ENCODE assay signal across 9 cellular contexts in genomic region chr7:47513741-47514241, GRCh38.
DNase-seq lines count a peak whose midpoint lies in the region; ATAC-seq, FAIRE-seq and TF ChIP-seq lines count a peak whose summit lies in the region.
"Had no signal": no experiment of that assay in that cellular context is flagged by ENCODE, and none has a peak within 500 bp of the region (broad histone marks: within the 10 kb centered on the region; RNA-seq: fewer than 3 reads in every experiment).

No MANE protein-coding gene starts in this region.

- H3K4me2 ChIP-seq in GM23338 (no peak overlapping the region), hepatocyte (peak overlapping the region; percentile 42)

- H3F3A ChIP-seq in GM23338 (replicated peaks; ENCODE audit: low read depth), result no peaks in the 10 kb centered on the region

- 0 out of 3 replicates have a peak, but pooled peaks have one; percentile 31 for ATAC-seq in GM23338
- ATAC-seq in HG03439 (IDR thresholded peaks at IDR 0.05; ENCODE audit: unreplicated experiment), result no peak
- ATAC-seq in GM21423 (IDR thresholded peaks at IDR 0.05; ENCODE audit: unreplicated experiment), result no peak
- no peak for ATAC-seq in activated T-cell treated with anti-CD3 and anti-CD28 coated beads, Interleukin-2, amount 50 U/mL, for 4 hours

- H3K27ac Mint-ChIP-seq in GM23338, result no peak overlapping the region

- H3K79me2 ChIP-seq in GM23338 (replicated peaks; ENCODE audit: insufficient read depth) (peaks cover 25% of the 10 kb centered on the region), hepatocyte (peaks cover 92% of the 10 kb centered on the region)

- H3K9me3 ChIP-seq in adrenal gland (replicated peaks in 1 of 3), result no peaks in the 10 kb centered on the region
- H3K9me3 ChIP-seq in hepatocyte (ENCODE audit: low read depth), result no peaks in the 10 kb centered on the region
- H3K9me3 ChIP-seq in small intestine (ENCODE audit: control insufficient read depth, low read depth), result no peaks in the 10 kb centered on the region

- TF ChIP-seq CTCF in GM23338 (conservative IDR thresholded peaks at IDR 0.05; ENCODE audit: low read depth in 2 of 2), result no peak
- no peak for TF ChIP-seq CTCF in adrenal gland (IDR thresholded peaks at IDR 0.05)
- no peak for TF ChIP-seq CTCF in hepatocyte (IDR thresholded peaks at IDR 0.05; ENCODE audit: poor library complexity)

- no peak overlapping the region for H3K27ac ChIP-seq in GM23338 (ENCODE audit: low read depth)
- H3K27ac ChIP-seq in adrenal gland, result peak overlapping the region in 4 of 5 donors; percentile 64 to 81 (median 76)
- peak overlapping the region; percentile 82 for H3K27ac ChIP-seq in hepatocyte
- H3K27ac ChIP-seq in small intestine (ENCODE audit: low read depth in 1 of 2, low read length in 1 of 2), result peak overlapping the region in 1 of 2 donors; percentile 27

- H3K27me3 ChIP-seq in GM23338 (ENCODE audit: insufficient read depth) (no peaks in the 10 kb centered on the region), adrenal gland (no peaks in the 10 kb centered on the region), hepatocyte (no peaks in the 10 kb centered on the region), small intestine (ENCODE audit: control insufficient read depth in 2 of 2, insufficient read depth in 2 of 2, low read length in 2 of 2) (no peaks in the 10 kb centered on the region)

- H3K4me1 ChIP-seq in GM23338 (ENCODE audit: insufficient read depth), result no peaks in the 10 kb centered on the region
- H3K4me1 ChIP-seq in adrenal gland (replicated peaks in 1 of 2), result peaks cover 26 to 51% of the 10 kb centered on the region in 2 donors
- peaks cover 38% of the 10 kb centered on the region for H3K4me1 ChIP-seq in hepatocyte (ENCODE audit: insufficient read depth)
- H3K4me1 ChIP-seq in small intestine (ENCODE audit: control insufficient read depth in 2 of 2, insufficient read depth in 1 of 2, low read depth in 1 of 2, low read length in 1 of 2), result peaks cover 2% of the 10 kb centered on the region in 2 donors

- intact Hi-C loops in adrenal gland (cut with DNase I), result no loop called here

- no peak overlapping the region for H3K4me3 ChIP-seq in GM23338
- no peak overlapping the region for H3K4me3 ChIP-seq in adrenal gland
- H3K4me3 ChIP-seq in hepatocyte, result no peak overlapping the region
- H3K4me3 ChIP-seq in small intestine (ENCODE audit: low read depth in 1 of 2, low read length in 2 of 2), result no peak overlapping the region

- DNase-seq in GM23338 (ENCODE audit: low spot score) (no peak), adrenal gland (peak in 6 of 7 donors; percentile 37 to 77 (median 58)), hepatocyte (ENCODE audit: low spot score) (peak; percentile 74), small intestine (peak; percentile 21), NCI-H82 (lab: John Stamatoyannopoulos, UW) (no peak)
- no peak for DNase-seq in activated T-cell treated with anti-CD3 and anti-CD28 coated beads, Interleukin-2, amount 50 U/mL, for 4 hours
- DNase-seq: NCI-H2029 treated with DMSO at 0.1 percent for 48 hours had no signal

- peaks cover 7% of the 10 kb centered on the region; the same call in 2 of the 3 replicates for H3K4me1 Mint-ChIP-seq in GM23338
- no peaks in the 10 kb centered on the region for H3K4me1 Mint-ChIP-seq in activated T-cell treated with anti-CD3 and anti-CD28 coated beads, Interleukin-2, amount 50 U/mL, for 4 hours (ENCODE audit: low read depth)

- no peaks in the 10 kb centered on the region for H3K27me3 Mint-ChIP-seq in GM23338 (ENCODE audit: insufficient read depth, low read depth, poor library complexity)
- H3K27me3 Mint-ChIP-seq in activated T-cell treated with anti-CD3 and anti-CD28 coated beads, Interleukin-2, amount 50 U/mL, for 4 hours (ENCODE audit: low read depth), result no peaks in the 10 kb centered on the region

- WGBS in adrenal gland, 4 donors, result 20 to 30% (median 27%) methylated on average over 12 of the region's 12 CpGs
- 21% methylated on average over 12 of the region's 12 CpGs for WGBS in hepatocyte (ENCODE audit: low lambda C conversion rate, missing lambda C conversion rate)
- 46 to 65% (median 50%) methylated on average over 12 of the region's 12 CpGs for WGBS in small intestine, 3 donors

- H3K36me3 ChIP-seq in GM23338 (ENCODE audit: insufficient read depth) (peaks cover 4% of the 10 kb centered on the region; the same call in 1 of the 2 replicates), adrenal gland (replicated peaks in 1 of 2) (no peaks in the 10 kb centered on the region), hepatocyte (replicated peaks; ENCODE audit: insufficient read depth, low read depth) (no peaks in the 10 kb centered on the region), small intestine (ENCODE audit: control insufficient read depth in 2 of 2, insufficient read depth in 2 of 2, low read length in 2 of 2) (peaks cover 0 to 2% of the 10 kb centered on the region in 2 donors)

- peak in 1 of 2 donors; percentile 37 for TF ChIP-seq POLR2A in adrenal gland (IDR thresholded peaks at IDR 0.05)

- H3K36me3 Mint-ChIP-seq in GM23338 (ENCODE audit: low read depth), result peaks cover 11% of the 10 kb centered on the region; the same call in 2 of the 3 replicates
- H3K36me3 Mint-ChIP-seq in activated T-cell treated with anti-CD3 and anti-CD28 coated beads, Interleukin-2, amount 50 U/mL, for 4 hours (ENCODE audit: insufficient read depth), result no peaks in the 10 kb centered on the region

- H3K4me3 Mint-ChIP-seq in GM23338, result no peak overlapping the region
- H3K4me3 Mint-ChIP-seq in activated T-cell treated with anti-CD3 and anti-CD28 coated beads, Interleukin-2, amount 50 U/mL, for 4 hours, result no peak overlapping the region

- H3K9me3 Mint-ChIP-seq in GM23338, result no peaks in the 10 kb centered on the region
- H3K9me3 Mint-ChIP-seq in activated T-cell treated with anti-CD3 and anti-CD28 coated beads, Interleukin-2, amount 50 U/mL, for 4 hours, result no peaks in the 10 kb centered on the region

- H2AFZ ChIP-seq in GM23338, result no peak overlapping the region
- no peak overlapping the region for H2AFZ ChIP-seq in hepatocyte

- FAIRE-seq in small intestine (lab: Jason Lieb, UNC), result no peak

- H3K9me2 ChIP-seq in GM23338 (ENCODE audit: insufficient read depth) (peaks cover 11% of the 10 kb centered on the region), hepatocyte (replicated peaks; ENCODE audit: insufficient read depth) (no peaks in the 10 kb centered on the region)

- peaks cover 5% of the 10 kb centered on the region; the same call in 1 of the 2 replicates for H4K20me1 ChIP-seq in GM23338 (replicated peaks; ENCODE audit: insufficient read depth)
- peaks cover 8% of the 10 kb centered on the region for H4K20me1 ChIP-seq in hepatocyte (ENCODE audit: insufficient read depth, poor library complexity, severe bottlenecking)

TF ChIP-seq in GM23338, 12 proteins besides CTCF, POLR2A, EP300 and RAD21 (continues in another document):
- TF ChIP-seq ETS1 (IDR thresholded peaks at IDR 0.05) (no peak), REST (IDR thresholded peaks at IDR 0.05; ENCODE audit: unreplicated experiment) (no peak), ZNF114 (CRISPR knock-in tag; IDR thresholded peaks at IDR 0.05) (no peak), JUNB (IDR thresholded peaks at IDR 0.05; ENCODE audit: unreplicated experiment) (no peak), EZH2 (IDR thresholded peaks at IDR 0.05; ENCODE audit: low read depth, unreplicated experiment) (no peak), POLR2AphosphoS5 (IDR thresholded peaks at IDR 0.05; ENCODE audit: low read depth) (no peak), CREB1 (CRISPR knock-in tag; IDR thresholded peaks at IDR 0.05; ENCODE audit: low read depth) (no peak), EZH2phosphoT487 (IDR thresholded peaks at IDR 0.05; ENCODE audit: unreplicated experiment) (no peak), STAT1 (IDR thresholded peaks at IDR 0.05; ENCODE audit: unreplicated experiment) (no peak)

Comparison
In these comparisons a context has a peak if more than half of its experiments do, and no peak if none do; other contexts are left out.
1. DNase-seq: peak in adrenal gland (6 of 7), hepatocyte (single experiment) and small intestine (single experiment); none in GM23338 (single experiment), NCI-H82 (single experiment) and activated T-cell treated with anti-CD3 and anti-CD28 coated beads, Interleukin-2, amount 50 U/mL, for 4 hours (single experiment).